8 cellular contexts compared by ENCODE assay signal in genomic region chr6:42782689-42783176, GRCh38.
DNase-seq lines count a peak whose midpoint lies in the region; ATAC-seq and TF ChIP-seq lines count a peak whose summit lies in the region.

No MANE protein-coding gene starts in this region.

- H3K4me1 Mint-ChIP-seq in memory B cell = peaks cover 24% of the 10 kb centered on the region

- H3K27ac ChIP-seq in effector memory CD4-positive, alpha-beta T cell (ENCODE audit: insufficient read depth, low read length, poor library complexity, severe bottlenecking) = peak overlapping the region; percentile 100

- peaks cover 32% of the 10 kb centered on the region for H3K4me1 ChIP-seq in effector memory CD4-positive, alpha-beta T cell (ENCODE audit: control insufficient read depth, insufficient read depth, low read length, poor library complexity, severe bottlenecking)

- H3K4me3 ChIP-seq in GM12864 (ENCODE audit: low read depth, low read length) = peak overlapping the region; percentile 92
- H3K4me3 ChIP-seq in effector memory CD4-positive, alpha-beta T cell (ENCODE audit: insufficient read depth, low read depth, low read length, poor library complexity, severe bottlenecking) = peak overlapping the region; percentile 98

- H3K9me3 Mint-ChIP-seq in memory B cell = no peaks in the 10 kb centered on the region

- no peak for TF ChIP-seq CTCF in GM12864 (IDR thresholded peaks at IDR 0.05; ENCODE audit: low read depth, low read length, missing control alignments)

- DNase-seq in GM12864 (ENCODE audit: low read depth) (no peak), NCI-H82 treated with DMSO at 0.1 percent for 48 hours (lab: John Stamatoyannopoulos, UW; ENCODE audit: unreplicated experiment) (peak; percentile 67), memory B cell (ENCODE audit: low spot score in 2 of 2) (peak; percentile 61 to 76)
- peak; percentile 54 to 60 for DNase-seq in activated CD8-positive, alpha-beta memory T cell treated with anti-CD3 and anti-CD28 coated beads for 4 hours (ENCODE audit: low read depth in 2 of 2)
- DNase-seq in effector memory CD4-positive, alpha-beta T cell = peak; percentile 66 to 70 (median 68)
- DNase-seq in stimulated activated CD4-positive, alpha-beta T cell treated with anti-CD3 and anti-CD28 coated beads, TNF-alpha, amount 100 ng/mL, for 24 hours (ENCODE audit: low read depth in 3 of 3) = peak; percentile 54 to 72 (median 61)

- no peaks in the 10 kb centered on the region for H3K9me3 ChIP-seq in effector memory CD4-positive, alpha-beta T cell (ENCODE audit: control insufficient read depth, low read length)

- H3K27ac Mint-ChIP-seq in memory B cell = no peak overlapping the region

- H3K36me3 Mint-ChIP-seq in memory B cell = no peaks in the 10 kb centered on the region

- peak; percentile 15 for ATAC-seq in HG03521 (IDR thresholded peaks at IDR 0.05; ENCODE audit: unreplicated experiment)
- ATAC-seq in memory B cell (ENCODE audit: low read depth) = peak; percentile 44
- ATAC-seq in HG03039 (IDR thresholded peaks at IDR 0.05; ENCODE audit: unreplicated experiment) = no peak

- H3K4me3 Mint-ChIP-seq in memory B cell = peak overlapping the region; percentile 94

- no peaks in the 10 kb centered on the region for H3K27me3 ChIP-seq in effector memory CD4-positive, alpha-beta T cell (replicated peaks; ENCODE audit: control insufficient read depth, insufficient read depth, low read length, poor library complexity, severe bottlenecking)

- H3K36me3 ChIP-seq in effector memory CD4-positive, alpha-beta T cell (ENCODE audit: control insufficient read depth, insufficient read depth, low read length) = peaks cover 4% of the 10 kb centered on the region

- no peaks in the 10 kb centered on the region for H3K27me3 Mint-ChIP-seq in memory B cell
